Comparison of ENCODE assay signal across 8 cellular contexts in genomic region chr1:32755098-32755809, GRCh38. TPM values are rescaled to one million over a fixed set of nuclear protein-coding genes. Genes with fewer than 3 reads are reported as not detected.
DNase-seq lines count a peak whose midpoint lies in the region; ATAC-seq, FAIRE-seq and TF ChIP-seq lines count a peak whose summit lies in the region.

No MANE protein-coding gene starts in this region.

- ATAC-seq in Right ventricle myocardium superior (ENCODE audit: poor library complexity): no peak

- H3K9me3 Mint-ChIP-seq in nephron: no peaks in the 10 kb centered on the region

- H3K4me1 ChIP-seq in left ventricle myocardium inferior (peaks cover 37% of the 10 kb centered on the region), vagina (peaks cover 66% of the 10 kb centered on the region)

- peaks cover 33% of the 10 kb centered on the region for H3K4me1 Mint-ChIP-seq in nephron

- no peaks in the 10 kb centered on the region for H3K36me3 ChIP-seq in left ventricle myocardium inferior
- H3K36me3 ChIP-seq in vagina: no peaks in the 10 kb centered on the region

- H3K27me3 Mint-ChIP-seq in nephron (ENCODE audit: low read depth): peaks cover 4% of the 10 kb centered on the region

- DNase-seq in left ventricle myocardium inferior: no peak
- no peak for DNase-seq in Right ventricle myocardium superior
- no peak for DNase-seq in epithelial cell of prostate (ENCODE audit: low read depth, low spot score)
- DNase-seq in vagina (ENCODE audit: extremely low spot score in 2 of 2): no peak
- no peak for DNase-seq in DMS114 treated with DMSO at 0.1 percent for 48 hours (lab: John Stamatoyannopoulos, UW; ENCODE audit: unreplicated experiment)
- DNase-seq in D721Med (ENCODE audit: insufficient read length, low spot score): no peak
- DNase-seq in posterior vena cava (ENCODE audit: low spot score): no peak

- H3K9me3 ChIP-seq in left ventricle myocardium inferior (replicated peaks) (no peaks in the 10 kb centered on the region), vagina (no peaks in the 10 kb centered on the region)

- no peaks in the 10 kb centered on the region for H3K36me3 Mint-ChIP-seq in nephron (ENCODE audit: low read depth)

- H3K27me3 ChIP-seq in left ventricle myocardium inferior (ENCODE audit: low read depth) (no peaks in the 10 kb centered on the region), vagina (no peaks in the 10 kb centered on the region)

- peak overlapping the region; percentile 93 to 96 (median 95) for H3K4me3 Mint-ChIP-seq in nephron

- intact Hi-C loops in left ventricle myocardium inferior (cut with micrococcal nuclease): no loop called here
- intact Hi-C loops in Right ventricle myocardium superior (cut with DNase I): no loop called here
- intact Hi-C loops in vagina (cut with DNase I): no loop called here
- intact Hi-C loops in posterior vena cava (cut with DNase I): loop anchor here in 1 of 2 donors (5.0 kb wide), 1 partner anchor 38 kb away; no protein-coding TSS in a partner anchor

- H3K27ac Mint-ChIP-seq in nephron: peak overlapping the region in 2 of 3 experiments; percentile 74 to 98

- no peak for FAIRE-seq in D721Med (lab: Jason Lieb, UNC)

- H3K27ac ChIP-seq in left ventricle myocardium inferior (replicated peaks) (no peak overlapping the region), epithelial cell of prostate (peak overlapping the region; percentile 100), vagina (peak overlapping the region; percentile 84)

- peak overlapping the region; percentile 75 for H3K4me3 ChIP-seq in left ventricle myocardium inferior
- peak overlapping the region; percentile 77 to 78 for H3K4me3 ChIP-seq in vagina

- TF ChIP-seq CTCF in left ventricle myocardium inferior (IDR thresholded peaks at IDR 0.05; ENCODE audit: borderline replicate concordance) (no peak), nephron (IDR thresholded peaks at IDR 0.05; ENCODE audit: unreplicated experiment in 3 of 3) (no peak), vagina (IDR thresholded peaks at IDR 0.05) (no peak), D721Med (IDR thresholded peaks at IDR 0.05; ENCODE audit: insufficient read depth, missing control alignments) (no peak)

- no peak for TF ChIP-seq POLR2A in vagina (IDR thresholded peaks at IDR 0.05)

RNA-seq across cellular contexts. Expression of gene SYNC, which starts 52.7 kb away (rescaled TPM):
- total RNA-seq in left ventricle myocardium inferior (16.2 TPM), Right ventricle myocardium superior (22.1 TPM), vagina (13.0 TPM), posterior vena cava (100 to 1,000 TPM in 1 of 2 donors, 10 to 100 TPM in 1; 57.5 to 102 TPM)
